Comparison of ENCODE assay signal across 6 cellular contexts in the genomic region with DNA sequence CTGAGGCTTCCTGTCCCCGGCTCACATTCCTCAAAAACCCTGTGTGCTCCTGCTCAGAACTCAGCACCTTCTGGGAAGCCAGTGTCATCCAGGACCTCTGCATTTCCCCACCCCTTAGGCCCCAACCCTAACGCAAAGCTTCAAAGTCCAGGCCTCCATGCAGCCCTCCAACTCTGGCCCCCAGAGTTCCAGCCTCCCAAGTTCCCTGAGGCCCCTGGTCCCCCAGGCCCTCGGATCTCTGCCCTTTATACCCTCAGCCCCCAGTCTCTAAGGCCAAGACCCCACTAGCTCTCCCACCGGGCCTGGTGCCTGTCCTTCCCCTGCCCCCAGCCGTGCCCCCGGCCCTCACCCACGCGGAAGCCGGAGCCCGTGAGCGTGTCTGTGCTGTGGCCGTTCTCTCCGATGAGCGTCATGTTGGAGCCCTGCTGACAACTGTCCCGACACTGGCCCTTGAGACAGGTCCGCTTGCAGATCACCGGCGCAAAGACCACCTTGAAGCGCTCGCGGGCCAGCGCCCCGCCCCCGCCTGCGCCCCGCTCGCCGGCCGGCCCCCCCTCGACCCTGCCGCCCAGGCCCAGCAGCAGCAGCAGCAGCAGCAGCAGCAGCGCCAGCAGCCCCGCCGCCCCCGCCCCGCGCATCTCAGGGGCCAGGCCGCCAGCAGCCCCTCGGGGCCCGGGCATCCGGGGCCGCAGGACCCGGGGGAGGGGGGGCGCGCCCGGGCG. TPM values are rescaled to one million over a fixed set of nuclear protein-coding genes. Genes with fewer than 3 reads are reported as not detected.
DNase-seq lines count a peak whose midpoint lies in the region; ATAC-seq and TF ChIP-seq lines count a peak whose summit lies in the region.

No MANE protein-coding gene starts in this region.

- H3K27me3 ChIP-seq in heart right ventricle (peaks cover 0 to 9% (median 0%) of the 10 kb centered on the region in 7 donors), thyroid gland (no peaks in the 10 kb centered on the region)

- H3K36me3 ChIP-seq in heart right ventricle (peaks cover 0 to 17% (median 0%) of the 10 kb centered on the region in 9 donors), thyroid gland (no peaks in the 10 kb centered on the region)

- WGBS in heart right ventricle, 2 donors: 2 to 3% methylated on average over 29 to 47 of the region's 47 CpGs
- 5 to 8% methylated on average over 17 to 23 of the region's 47 CpGs for WGBS in thyroid gland, 2 donors

- peak overlapping the region; percentile 84 to 99 (median 94) for H3K27ac ChIP-seq in heart right ventricle
- peak overlapping the region; percentile 94 to 100 (median 97) for H3K27ac ChIP-seq in thyroid gland

- H3K4me1 ChIP-seq in heart right ventricle (peaks cover 38 to 79% (median 57%) of the 10 kb centered on the region in 9 donors), thyroid gland (peaks cover 48 to 62% of the 10 kb centered on the region in 2 donors)

- peak overlapping the region; percentile 35 to 76 (median 64) for H3K4me3 ChIP-seq in heart right ventricle
- peak overlapping the region in 2 of 3 donors; percentile 20 to 55 for H3K4me3 ChIP-seq in thyroid gland (replicated peaks in 1 of 3)

- TF ChIP-seq POLR2A in thyroid gland (IDR thresholded peaks at IDR 0.05): no peak

- intact Hi-C loops in heart right ventricle (cut with DNase I): loop anchor here in 2 of 10 donors (1.0 kb wide), 1 partner anchor 17 kb away; no protein-coding TSS in a partner anchor
- intact Hi-C loops in thyroid gland (cut with DNase I): no loop called here

- DNase-seq in NCI-H748 (lab: John Stamatoyannopoulos, UW; ENCODE audit: unreplicated experiment) (peak; percentile 47), NCI-H748 treated with DMSO at 0.1 percent for 48 hours (lab: John Stamatoyannopoulos, UW) (no peak), heart right ventricle (peak in 1 of 2 donors; percentile 43), thyroid gland (peak in 1 of 2 donors; percentile 44), SKM-1 treated with dmso at 0.1 percent for 144 hours (lab: John Stamatoyannopoulos, UW; ENCODE audit: unreplicated experiment) (no peak), T1000 (lab: John Stamatoyannopoulos, UW) (no peak)

- TF ChIP-seq CTCF in heart right ventricle (IDR thresholded peaks at IDR 0.05) (no peak), thyroid gland (IDR thresholded peaks at IDR 0.05) (no peak)

- peak in 2 of 8 donors; percentile 1 to 11 for ATAC-seq in heart right ventricle

- H3K9me3 ChIP-seq in heart right ventricle (no peaks in the 10 kb centered on the region), thyroid gland (no peaks in the 10 kb centered on the region)

RNA-seq across cellular contexts. Expression of a gene that starts 0.7 kb away (rescaled TPM):
- total RNA-seq in heart right ventricle (10 to 100 TPM; 54.4 to 92.5 (median 72.8) TPM), thyroid gland (100 to 1,000 TPM; 195 to 277 (median 222) TPM)
- 10 to 100 TPM; 42.7 to 79.7 TPM for polyA plus RNA-seq in heart right ventricle

RNA-seq across cellular contexts. Expression of a gene that starts 12.8 kb away (rescaled TPM):
- total RNA-seq in heart right ventricle (10 to 100 TPM; 23.7 to 44.0 (median 26.3) TPM), thyroid gland (10 to 100 TPM; 28.2 to 79.1 (median 41.3) TPM)
- polyA plus RNA-seq in heart right ventricle: 10 to 100 TPM; 55.6 to 92.0 TPM

RNA-seq across cellular contexts. Expression of a gene that starts 14.9 kb away (rescaled TPM):
- total RNA-seq in heart right ventricle (10 to 100 TPM; 21.2 to 54.9 (median 29.2) TPM), thyroid gland (10 to 100 TPM; 26.9 to 55.5 (median 43.2) TPM)
- polyA plus RNA-seq in heart right ventricle: 10 to 100 TPM; 42.0 to 55.7 TPM

RNA-seq across cellular contexts. Expression of a gene that starts 18.4 kb away (rescaled TPM):
- 100 to 1,000 TPM in 1 of 10 donors, 10 to 100 TPM in 9; 42.9 to 113 (median 53.9) TPM for total RNA-seq in heart right ventricle
- 10 to 100 TPM; 30.8 to 62.6 TPM for polyA plus RNA-seq in heart right ventricle
- total RNA-seq in thyroid gland: 10 to 100 TPM in 2 of 4 donors, 1 to 10 TPM in 2; 8.6 to 18.8 (median 12.0) TPM

RNA-seq across cellular contexts. Expression of a gene that starts 32.6 kb away (rescaled TPM):
- total RNA-seq in heart right ventricle (10 to 100 TPM; 47.4 to 66.9 (median 55.6) TPM), thyroid gland (100 to 1,000 TPM in 3 of 4 donors, 10 to 100 TPM in 1; 99.8 to 122 (median 116) TPM)
- polyA plus RNA-seq in heart right ventricle: 100 to 1,000 TPM in 1 of 2 donors, 10 to 100 TPM in 1; 90.0 to 130 TPM
